1 cellular context compared by ENCODE assay signal in genomic region chr11:118435233-118435892, GRCh38.
TF ChIP-seq lines count a peak whose summit lies in the region.

No MANE protein-coding gene starts in this region.

TF ChIP-seq in SK-N-SH, 30 proteins besides CTCF, POLR2A, EP300 and RAD21 (continued from another document):
- TF ChIP-seq ZBTB33 (IDR thresholded peaks at IDR 0.05; ENCODE audit: borderline replicate concordance, low read depth) (no peak), POLR2AphosphoS5 (IDR thresholded peaks at IDR 0.05; ENCODE audit: low read depth, low read length) (no peak), FOXJ3 (CRISPR knock-in tag; IDR thresholded peaks at IDR 0.05) (no peak), TEAD4 (IDR thresholded peaks at IDR 0.05; ENCODE audit: borderline replicate concordance, insufficient read depth) (no peak), SMC3 (IDR thresholded peaks at IDR 0.05; ENCODE audit: low read depth, low read length) (peak; percentile 2; the same call in 1 of the 2 replicates), TCF12 (IDR thresholded peaks at IDR 0.05) (peak; percentile 39; the same call in 1 of the 2 replicates), RCOR1 (IDR thresholded peaks at IDR 0.05; ENCODE audit: low read length) (no peak), GATA2 (CRISPR knock-in tag; IDR thresholded peaks at IDR 0.05) (peak; percentile 17; the same call in 1 of the 2 replicates), NRF1 (IDR thresholded peaks at IDR 0.05; ENCODE audit: low read depth, low read length) (no peak), CHD2 (IDR thresholded peaks at IDR 0.05; ENCODE audit: low read length, partially characterized antibody) (peak; percentile 63), GABPA (IDR thresholded peaks at IDR 0.05; ENCODE audit: low read depth) (0 out of 2 replicates have a peak, but pooled peaks have one; percentile 34)
- TF ChIP-seq, protein P1, sequence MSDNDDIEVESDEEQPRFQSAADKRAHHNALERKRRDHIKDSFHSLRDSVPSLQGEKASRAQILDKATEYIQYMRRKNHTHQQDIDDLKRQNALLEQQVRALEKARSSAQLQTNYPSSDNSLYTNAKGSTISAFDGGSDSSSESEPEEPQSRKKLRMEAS (IDR thresholded peaks at IDR 0.05; ENCODE audit: low read depth) = peak; percentile 59
- TF ChIP-seq, protein P2, sequence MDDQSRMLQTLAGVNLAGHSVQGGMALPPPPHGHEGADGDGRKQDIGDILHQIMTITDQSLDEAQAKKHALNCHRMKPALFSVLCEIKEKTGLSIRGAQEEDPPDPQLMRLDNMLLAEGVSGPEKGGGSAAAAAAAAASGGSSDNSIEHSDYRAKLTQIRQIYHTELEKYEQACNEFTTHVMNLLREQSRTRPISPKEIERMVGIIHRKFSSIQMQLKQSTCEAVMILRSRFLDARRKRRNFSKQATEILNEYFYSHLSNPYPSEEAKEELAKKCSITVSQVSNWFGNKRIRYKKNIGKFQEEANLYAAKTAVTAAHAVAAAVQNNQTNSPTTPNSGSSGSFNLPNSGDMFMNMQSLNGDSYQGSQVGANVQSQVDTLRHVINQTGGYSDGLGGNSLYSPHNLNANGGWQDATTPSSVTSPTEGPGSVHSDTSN (IDR thresholded peaks at IDR 0.05) = no peak
- TF ChIP-seq, protein P3, sequence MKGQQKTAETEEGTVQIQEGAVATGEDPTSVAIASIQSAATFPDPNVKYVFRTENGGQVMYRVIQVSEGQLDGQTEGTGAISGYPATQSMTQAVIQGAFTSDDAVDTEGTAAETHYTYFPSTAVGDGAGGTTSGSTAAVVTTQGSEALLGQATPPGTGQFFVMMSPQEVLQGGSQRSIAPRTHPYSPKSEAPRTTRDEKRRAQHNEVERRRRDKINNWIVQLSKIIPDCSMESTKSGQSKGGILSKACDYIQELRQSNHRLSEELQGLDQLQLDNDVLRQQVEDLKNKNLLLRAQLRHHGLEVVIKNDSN (IDR thresholded peaks at IDR 0.05; ENCODE audit: borderline replicate concordance, low read depth) = no peak
